1 cellular context compared by ENCODE assay signal in the genomic region with DNA sequence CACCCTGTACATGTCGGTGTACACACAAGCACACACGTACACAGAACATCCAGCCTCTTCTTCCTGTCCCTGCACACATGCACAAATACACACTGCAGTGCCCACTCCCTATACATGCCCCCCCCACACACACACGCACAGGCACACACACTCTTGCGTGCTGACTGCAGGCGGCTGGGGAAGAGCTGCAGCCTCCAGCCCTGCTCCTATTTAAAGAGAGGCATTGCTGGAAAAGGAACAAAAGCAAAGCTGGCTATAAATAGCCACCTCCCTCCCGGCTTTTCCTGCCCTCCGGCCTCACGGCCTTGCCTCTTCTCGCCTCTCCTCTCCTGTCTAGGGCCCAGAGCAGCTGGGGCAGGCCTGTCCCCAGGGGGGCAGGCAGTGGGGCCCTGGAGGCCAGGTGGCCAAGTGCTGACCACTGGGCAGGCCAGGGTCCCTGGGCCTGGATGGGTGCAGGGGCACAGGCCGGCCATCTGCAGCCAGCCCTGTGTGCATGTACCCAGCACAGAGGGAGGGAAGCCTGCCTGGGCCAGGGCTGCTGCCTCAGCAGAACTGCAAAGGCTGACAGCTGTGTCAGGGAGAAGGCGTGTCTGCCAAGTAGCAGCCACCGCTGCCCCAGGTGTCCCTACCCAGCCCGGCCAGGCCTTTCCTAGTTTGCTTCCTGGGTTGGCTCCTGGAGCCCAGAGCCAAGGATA.
TF ChIP-seq lines count a peak whose summit lies in the region.

No MANE protein-coding gene starts in this region.

TF ChIP-seq in HepG2, 621 proteins besides CTCF, POLR2A, EP300 and RAD21 (continued from another document and continues in another):
- TF ChIP-seq, protein P1, sequence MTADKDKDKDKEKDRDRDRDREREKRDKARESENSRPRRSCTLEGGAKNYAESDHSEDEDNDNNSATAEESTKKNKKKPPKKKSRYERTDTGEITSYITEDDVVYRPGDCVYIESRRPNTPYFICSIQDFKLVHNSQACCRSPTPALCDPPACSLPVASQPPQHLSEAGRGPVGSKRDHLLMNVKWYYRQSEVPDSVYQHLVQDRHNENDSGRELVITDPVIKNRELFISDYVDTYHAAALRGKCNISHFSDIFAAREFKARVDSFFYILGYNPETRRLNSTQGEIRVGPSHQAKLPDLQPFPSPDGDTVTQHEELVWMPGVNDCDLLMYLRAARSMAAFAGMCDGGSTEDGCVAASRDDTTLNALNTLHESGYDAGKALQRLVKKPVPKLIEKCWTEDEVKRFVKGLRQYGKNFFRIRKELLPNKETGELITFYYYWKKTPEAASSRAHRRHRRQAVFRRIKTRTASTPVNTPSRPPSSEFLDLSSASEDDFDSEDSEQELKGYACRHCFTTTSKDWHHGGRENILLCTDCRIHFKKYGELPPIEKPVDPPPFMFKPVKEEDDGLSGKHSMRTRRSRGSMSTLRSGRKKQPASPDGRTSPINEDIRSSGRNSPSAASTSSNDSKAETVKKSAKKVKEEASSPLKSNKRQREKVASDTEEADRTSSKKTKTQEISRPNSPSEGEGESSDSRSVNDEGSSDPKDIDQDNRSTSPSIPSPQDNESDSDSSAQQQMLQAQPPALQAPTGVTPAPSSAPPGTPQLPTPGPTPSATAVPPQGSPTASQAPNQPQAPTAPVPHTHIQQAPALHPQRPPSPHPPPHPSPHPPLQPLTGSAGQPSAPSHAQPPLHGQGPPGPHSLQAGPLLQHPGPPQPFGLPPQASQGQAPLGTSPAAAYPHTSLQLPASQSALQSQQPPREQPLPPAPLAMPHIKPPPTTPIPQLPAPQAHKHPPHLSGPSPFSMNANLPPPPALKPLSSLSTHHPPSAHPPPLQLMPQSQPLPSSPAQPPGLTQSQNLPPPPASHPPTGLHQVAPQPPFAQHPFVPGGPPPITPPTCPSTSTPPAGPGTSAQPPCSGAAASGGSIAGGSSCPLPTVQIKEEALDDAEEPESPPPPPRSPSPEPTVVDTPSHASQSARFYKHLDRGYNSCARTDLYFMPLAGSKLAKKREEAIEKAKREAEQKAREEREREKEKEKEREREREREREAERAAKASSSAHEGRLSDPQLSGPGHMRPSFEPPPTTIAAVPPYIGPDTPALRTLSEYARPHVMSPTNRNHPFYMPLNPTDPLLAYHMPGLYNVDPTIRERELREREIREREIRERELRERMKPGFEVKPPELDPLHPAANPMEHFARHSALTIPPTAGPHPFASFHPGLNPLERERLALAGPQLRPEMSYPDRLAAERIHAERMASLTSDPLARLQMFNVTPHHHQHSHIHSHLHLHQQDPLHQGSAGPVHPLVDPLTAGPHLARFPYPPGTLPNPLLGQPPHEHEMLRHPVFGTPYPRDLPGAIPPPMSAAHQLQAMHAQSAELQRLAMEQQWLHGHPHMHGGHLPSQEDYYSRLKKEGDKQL (CRISPR knock-in tag; IDR thresholded peaks at IDR 0.05; ENCODE audit: low read depth) = no peak
- TF ChIP-seq MAZ (IDR thresholded peaks at IDR 0.05; ENCODE audit: borderline replicate concordance, low read depth, low read length) (no peak), MAZ (CRISPR knock-in tag; IDR thresholded peaks at IDR 0.05; ENCODE audit: low read depth) (0 out of 2 replicates have a peak, but pooled peaks have one; percentile 25), U2AF2 (IDR thresholded peaks at IDR 0.05; ENCODE audit: low read depth, low read length) (no peak), SMYD3 (CRISPR knock-in tag; IDR thresholded peaks at IDR 0.05) (no peak), POLR2AphosphoS2 (IDR thresholded peaks at IDR 0.05; ENCODE audit: low read depth, low read length) (no peak), ZNF672 (CRISPR knock-in tag; IDR thresholded peaks at IDR 0.05) (no peak), SOX6 (IDR thresholded peaks at IDR 0.05) (no peak), SOX6 (CRISPR knock-in tag; IDR thresholded peaks at IDR 0.05) (peak; percentile 33; the same call in 1 of the 2 replicates), MAFK (conservative IDR thresholded peaks at IDR 0.05 in 1 of 2, IDR thresholded peaks at IDR 0.05 in 1 of 2; ENCODE audit: low read length in 2 of 2) (peak; percentile 80 to 81), ZFY (CRISPR knock-in tag; IDR thresholded peaks at IDR 0.05) (peak; percentile 45; the same call in 1 of the 2 replicates), ZKSCAN1 (IDR thresholded peaks at IDR 0.05; ENCODE audit: low read length) (no peak), ZBTB38 (CRISPR knock-in tag; IDR thresholded peaks at IDR 0.05) (0 out of 2 replicates have a peak, but pooled peaks have one; percentile 7), NFKB2 (CRISPR knock-in tag; IDR thresholded peaks at IDR 0.05; ENCODE audit: borderline replicate concordance) (no peak), GABPB1 (CRISPR knock-in tag; IDR thresholded peaks at IDR 0.05) (peak; percentile 42; the same call in 1 of the 2 replicates), ZNF543 (CRISPR knock-in tag; IDR thresholded peaks at IDR 0.05) (no peak), REL (CRISPR knock-in tag; conservative IDR thresholded peaks at IDR 0.05) (no peak), CAMTA2 (CRISPR knock-in tag; IDR thresholded peaks at IDR 0.05; ENCODE audit: borderline replicate concordance) (no peak), ZNF138 (CRISPR knock-in tag; IDR thresholded peaks at IDR 0.05; ENCODE audit: low read depth) (0 out of 2 replicates have a peak, but pooled peaks have one; percentile 69), ZNF292 (CRISPR knock-in tag; IDR thresholded peaks at IDR 0.05; ENCODE audit: borderline replicate concordance, low read depth) (0 out of 2 replicates have a peak, but pooled peaks have one; percentile 43)
- TF ChIP-seq, protein P2, sequence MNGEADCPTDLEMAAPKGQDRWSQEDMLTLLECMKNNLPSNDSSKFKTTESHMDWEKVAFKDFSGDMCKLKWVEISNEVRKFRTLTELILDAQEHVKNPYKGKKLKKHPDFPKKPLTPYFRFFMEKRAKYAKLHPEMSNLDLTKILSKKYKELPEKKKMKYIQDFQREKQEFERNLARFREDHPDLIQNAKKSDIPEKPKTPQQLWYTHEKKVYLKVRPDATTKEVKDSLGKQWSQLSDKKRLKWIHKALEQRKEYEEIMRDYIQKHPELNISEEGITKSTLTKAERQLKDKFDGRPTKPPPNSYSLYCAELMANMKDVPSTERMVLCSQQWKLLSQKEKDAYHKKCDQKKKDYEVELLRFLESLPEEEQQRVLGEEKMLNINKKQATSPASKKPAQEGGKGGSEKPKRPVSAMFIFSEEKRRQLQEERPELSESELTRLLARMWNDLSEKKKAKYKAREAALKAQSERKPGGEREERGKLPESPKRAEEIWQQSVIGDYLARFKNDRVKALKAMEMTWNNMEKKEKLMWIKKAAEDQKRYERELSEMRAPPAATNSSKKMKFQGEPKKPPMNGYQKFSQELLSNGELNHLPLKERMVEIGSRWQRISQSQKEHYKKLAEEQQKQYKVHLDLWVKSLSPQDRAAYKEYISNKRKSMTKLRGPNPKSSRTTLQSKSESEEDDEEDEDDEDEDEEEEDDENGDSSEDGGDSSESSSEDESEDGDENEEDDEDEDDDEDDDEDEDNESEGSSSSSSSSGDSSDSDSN (CRISPR knock-in tag; IDR thresholded peaks at IDR 0.05) = peak; percentile 47
- TF ChIP-seq, protein P3, sequence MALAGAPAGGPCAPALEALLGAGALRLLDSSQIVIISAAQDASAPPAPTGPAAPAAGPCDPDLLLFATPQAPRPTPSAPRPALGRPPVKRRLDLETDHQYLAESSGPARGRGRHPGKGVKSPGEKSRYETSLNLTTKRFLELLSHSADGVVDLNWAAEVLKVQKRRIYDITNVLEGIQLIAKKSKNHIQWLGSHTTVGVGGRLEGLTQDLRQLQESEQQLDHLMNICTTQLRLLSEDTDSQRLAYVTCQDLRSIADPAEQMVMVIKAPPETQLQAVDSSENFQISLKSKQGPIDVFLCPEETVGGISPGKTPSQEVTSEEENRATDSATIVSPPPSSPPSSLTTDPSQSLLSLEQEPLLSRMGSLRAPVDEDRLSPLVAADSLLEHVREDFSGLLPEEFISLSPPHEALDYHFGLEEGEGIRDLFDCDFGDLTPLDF (CRISPR knock-in tag; IDR thresholded peaks at IDR 0.05) = no peak
- TF ChIP-seq, protein P4, sequence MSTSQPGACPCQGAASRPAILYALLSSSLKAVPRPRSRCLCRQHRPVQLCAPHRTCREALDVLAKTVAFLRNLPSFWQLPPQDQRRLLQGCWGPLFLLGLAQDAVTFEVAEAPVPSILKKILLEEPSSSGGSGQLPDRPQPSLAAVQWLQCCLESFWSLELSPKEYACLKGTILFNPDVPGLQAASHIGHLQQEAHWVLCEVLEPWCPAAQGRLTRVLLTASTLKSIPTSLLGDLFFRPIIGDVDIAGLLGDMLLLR (CRISPR knock-in tag; IDR thresholded peaks at IDR 0.05) = no peak
- TF ChIP-seq, protein P5, sequence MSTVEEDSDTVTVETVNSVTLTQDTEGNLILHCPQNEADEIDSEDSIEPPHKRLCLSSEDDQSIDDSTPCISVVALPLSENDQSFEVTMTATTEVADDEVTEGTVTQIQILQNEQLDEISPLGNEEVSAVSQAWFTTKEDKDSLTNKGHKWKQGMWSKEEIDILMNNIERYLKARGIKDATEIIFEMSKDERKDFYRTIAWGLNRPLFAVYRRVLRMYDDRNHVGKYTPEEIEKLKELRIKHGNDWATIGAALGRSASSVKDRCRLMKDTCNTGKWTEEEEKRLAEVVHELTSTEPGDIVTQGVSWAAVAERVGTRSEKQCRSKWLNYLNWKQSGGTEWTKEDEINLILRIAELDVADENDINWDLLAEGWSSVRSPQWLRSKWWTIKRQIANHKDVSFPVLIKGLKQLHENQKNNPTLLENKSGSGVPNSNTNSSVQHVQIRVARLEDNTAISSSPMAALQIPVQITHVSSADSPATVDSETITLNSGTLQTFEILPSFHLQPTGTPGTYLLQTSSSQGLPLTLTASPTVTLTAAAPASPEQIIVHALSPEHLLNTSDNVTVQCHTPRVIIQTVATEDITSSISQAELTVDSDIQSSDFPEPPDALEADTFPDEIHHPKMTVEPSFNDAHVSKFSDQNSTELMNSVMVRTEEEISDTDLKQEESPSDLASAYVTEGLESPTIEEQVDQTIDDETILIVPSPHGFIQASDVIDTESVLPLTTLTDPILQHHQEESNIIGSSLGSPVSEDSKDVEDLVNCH (CRISPR knock-in tag; IDR thresholded peaks at IDR 0.05) = no peak
- TF ChIP-seq, protein P6, sequence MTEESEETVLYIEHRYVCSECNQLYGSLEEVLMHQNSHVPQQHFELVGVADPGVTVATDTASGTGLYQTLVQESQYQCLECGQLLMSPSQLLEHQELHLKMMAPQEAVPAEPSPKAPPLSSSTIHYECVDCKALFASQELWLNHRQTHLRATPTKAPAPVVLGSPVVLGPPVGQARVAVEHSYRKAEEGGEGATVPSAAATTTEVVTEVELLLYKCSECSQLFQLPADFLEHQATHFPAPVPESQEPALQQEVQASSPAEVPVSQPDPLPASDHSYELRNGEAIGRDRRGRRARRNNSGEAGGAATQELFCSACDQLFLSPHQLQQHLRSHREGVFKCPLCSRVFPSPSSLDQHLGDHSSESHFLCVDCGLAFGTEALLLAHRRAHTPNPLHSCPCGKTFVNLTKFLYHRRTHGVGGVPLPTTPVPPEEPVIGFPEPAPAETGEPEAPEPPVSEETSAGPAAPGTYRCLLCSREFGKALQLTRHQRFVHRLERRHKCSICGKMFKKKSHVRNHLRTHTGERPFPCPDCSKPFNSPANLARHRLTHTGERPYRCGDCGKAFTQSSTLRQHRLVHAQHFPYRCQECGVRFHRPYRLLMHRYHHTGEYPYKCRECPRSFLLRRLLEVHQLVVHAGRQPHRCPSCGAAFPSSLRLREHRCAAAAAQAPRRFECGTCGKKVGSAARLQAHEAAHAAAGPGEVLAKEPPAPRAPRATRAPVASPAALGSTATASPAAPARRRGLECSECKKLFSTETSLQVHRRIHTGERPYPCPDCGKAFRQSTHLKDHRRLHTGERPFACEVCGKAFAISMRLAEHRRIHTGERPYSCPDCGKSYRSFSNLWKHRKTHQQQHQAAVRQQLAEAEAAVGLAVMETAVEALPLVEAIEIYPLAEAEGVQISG (CRISPR knock-in tag; IDR thresholded peaks at IDR 0.05) = 0 out of 2 replicates have a peak, but pooled peaks have one; percentile 7
- TF ChIP-seq, protein P7, sequence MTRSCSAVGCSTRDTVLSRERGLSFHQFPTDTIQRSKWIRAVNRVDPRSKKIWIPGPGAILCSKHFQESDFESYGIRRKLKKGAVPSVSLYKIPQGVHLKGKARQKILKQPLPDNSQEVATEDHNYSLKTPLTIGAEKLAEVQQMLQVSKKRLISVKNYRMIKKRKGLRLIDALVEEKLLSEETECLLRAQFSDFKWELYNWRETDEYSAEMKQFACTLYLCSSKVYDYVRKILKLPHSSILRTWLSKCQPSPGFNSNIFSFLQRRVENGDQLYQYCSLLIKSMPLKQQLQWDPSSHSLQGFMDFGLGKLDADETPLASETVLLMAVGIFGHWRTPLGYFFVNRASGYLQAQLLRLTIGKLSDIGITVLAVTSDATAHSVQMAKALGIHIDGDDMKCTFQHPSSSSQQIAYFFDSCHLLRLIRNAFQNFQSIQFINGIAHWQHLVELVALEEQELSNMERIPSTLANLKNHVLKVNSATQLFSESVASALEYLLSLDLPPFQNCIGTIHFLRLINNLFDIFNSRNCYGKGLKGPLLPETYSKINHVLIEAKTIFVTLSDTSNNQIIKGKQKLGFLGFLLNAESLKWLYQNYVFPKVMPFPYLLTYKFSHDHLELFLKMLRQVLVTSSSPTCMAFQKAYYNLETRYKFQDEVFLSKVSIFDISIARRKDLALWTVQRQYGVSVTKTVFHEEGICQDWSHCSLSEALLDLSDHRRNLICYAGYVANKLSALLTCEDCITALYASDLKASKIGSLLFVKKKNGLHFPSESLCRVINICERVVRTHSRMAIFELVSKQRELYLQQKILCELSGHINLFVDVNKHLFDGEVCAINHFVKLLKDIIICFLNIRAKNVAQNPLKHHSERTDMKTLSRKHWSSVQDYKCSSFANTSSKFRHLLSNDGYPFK (CRISPR knock-in tag; IDR thresholded peaks at IDR 0.05; ENCODE audit: borderline replicate concordance) = peak; percentile 23; the same call in 1 of the 2 replicates
